ENCODE assay signal across 24 cellular contexts in genomic region chr3:19432679-19433078, GRCh38.
"Had no signal": no experiment of that assay in that cellular context is flagged by ENCODE, and none has a peak within 500 bp of the region (broad histone marks: within the 10 kb centered on the region; RNA-seq: fewer than 3 reads in every experiment).

No MANE protein-coding gene starts in this region.

- H3K4me3 ChIP-seq: gastroesophageal sphincter, pancreas, right lobe of liver, stomach, upper lobe of left lung had no signal

- H3K4me3 Mint-ChIP-seq: activated CD4-positive, alpha-beta memory T cell treated with anti-CD3 and anti-CD28 coated beads for 36 hours; activated naive CD8-positive, alpha-beta T cell treated with anti-CD3 and anti-CD28 coated beads, Interleukin-2, amount 50 U/mL, for 24 hours; activated T-cell treated with anti-CD3 and anti-CD28 coated beads, Interleukin-2, amount 50 U/mL, for 72 hours; central memory CD8-positive, alpha-beta T cell; nephron; stimulated activated effector memory CD8-positive, alpha-beta T cell treated with anti-CD3 and anti-CD28 coated beads, Interleukin-12 subunit alpha, Interleukin-12 subunit beta, amount 100 ng/mL, for 72 hours; T-helper 1 cell treated with Interleukin-12 subunit alpha and Interleukin-12 subunit beta and Interleukin-4 antibody, amounts not matched to agents 30 μg/mL and 1 μg/mL, for 36 hours had no signal

- ATAC-seq: activated naive CD8-positive, alpha-beta T cell treated with anti-CD3 and anti-CD28 coated beads, Interleukin-2, amount 50 U/mL, for 24 hours; activated T-cell treated with anti-CD3 and anti-CD28 coated beads, Interleukin-2, amount 50 U/mL, for 72 hours; gastroesophageal sphincter; left lobe of liver; pancreas; right lobe of liver; stimulated activated effector memory CD8-positive, alpha-beta T cell treated with anti-CD3 and anti-CD28 coated beads, Interleukin-12 subunit alpha, Interleukin-12 subunit beta, amount 100 ng/mL, for 72 hours had no signal

- H3K27ac ChIP-seq: epithelial cell of prostate, pancreas, right lobe of liver, upper lobe of left lung had no signal

- H3K27ac Mint-ChIP-seq: activated CD4-positive, alpha-beta memory T cell treated with anti-CD3 and anti-CD28 coated beads for 36 hours; activated naive CD8-positive, alpha-beta T cell treated with anti-CD3 and anti-CD28 coated beads, Interleukin-2, amount 50 U/mL, for 24 hours; activated T-cell treated with anti-CD3 and anti-CD28 coated beads, Interleukin-2, amount 50 U/mL, for 72 hours; nephron; stimulated activated effector memory CD8-positive, alpha-beta T cell treated with anti-CD3 and anti-CD28 coated beads, Interleukin-12 subunit alpha, Interleukin-12 subunit beta, amount 100 ng/mL, for 72 hours; T-helper 1 cell treated with Interleukin-12 subunit alpha and Interleukin-12 subunit beta and Interleukin-4 antibody, amounts not matched to agents 30 μg/mL and 1 μg/mL, for 36 hours had no signal

- H3K9me3 Mint-ChIP-seq: activated naive CD8-positive, alpha-beta T cell treated with anti-CD3 and anti-CD28 coated beads, Interleukin-2, amount 50 U/mL, for 24 hours; nephron; T-helper 1 cell treated with Interleukin-12 subunit alpha and Interleukin-12 subunit beta and Interleukin-4 antibody, amounts not matched to agents 30 μg/mL and 1 μg/mL, for 36 hours had no signal

- H3K27me3 Mint-ChIP-seq: activated CD4-positive, alpha-beta memory T cell treated with anti-CD3 and anti-CD28 coated beads for 36 hours; activated naive CD8-positive, alpha-beta T cell treated with anti-CD3 and anti-CD28 coated beads, Interleukin-2, amount 50 U/mL, for 24 hours; central memory CD8-positive, alpha-beta T cell had no signal

- DNase-seq: activated CD4-positive, alpha-beta memory T cell treated with anti-CD3 and anti-CD28 coated beads for 36 hours; activated CD4-positive, alpha-beta T cell treated with anti-CD3 and anti-CD28 coated beads for 4 hours; activated CD4-positive, CD25-positive, alpha-beta regulatory T cell; activated effector memory CD4-positive, alpha-beta T cell treated with Interleukin-2 at 50 U/mL for 16 hours; activated naive CD4-positive, alpha-beta T cell treated with anti-CD3 and anti-CD28 coated beads, Interleukin-2, amount 50 U/mL, for 16 hours; activated naive CD8-positive, alpha-beta T cell treated with anti-CD3 and anti-CD28 coated beads, Interleukin-2, amount 50 U/mL, for 24 hours; activated T-cell treated with anti-CD3 and anti-CD28 coated beads, Interleukin-2, amount 50 U/mL, for 72 hours; anterior cingulate cortex; cortex of kidney; head of caudate nucleus; pancreas; right lobe of liver; small intestine; stimulated activated CD4-positive, alpha-beta T cell treated with anti-CD3 and anti-CD28 coated beads, Interleukin-2, amount 100 ng/mL, for 24 hours; stomach; T1000; upper lobe of left lung had no signal

- H3K4me1 ChIP-seq: pancreas, right lobe of liver, stomach, upper lobe of left lung had no signal

- H3K27me3 ChIP-seq: gastroesophageal sphincter, pancreas, right lobe of liver, stomach, upper lobe of left lung had no signal

- H3K4me1 Mint-ChIP-seq: activated naive CD8-positive, alpha-beta T cell treated with anti-CD3 and anti-CD28 coated beads, Interleukin-2, amount 50 U/mL, for 24 hours; central memory CD8-positive, alpha-beta T cell; stimulated activated effector memory CD8-positive, alpha-beta T cell treated with anti-CD3 and anti-CD28 coated beads, Interleukin-12 subunit alpha, Interleukin-12 subunit beta, amount 100 ng/mL, for 72 hours had no signal

- H3K36me3 ChIP-seq: gastroesophageal sphincter, pancreas, right lobe of liver, stomach, upper lobe of left lung had no signal

- H3K9me3 ChIP-seq: gastroesophageal sphincter, pancreas, right lobe of liver, upper lobe of left lung had no signal

- H3K36me3 Mint-ChIP-seq: activated CD4-positive, alpha-beta memory T cell treated with anti-CD3 and anti-CD28 coated beads for 36 hours; stimulated activated effector memory CD8-positive, alpha-beta T cell treated with anti-CD3 and anti-CD28 coated beads, Interleukin-12 subunit alpha, Interleukin-12 subunit beta, amount 100 ng/mL, for 72 hours had no signal
